Comparison of ENCODE assay signal across 1 cellular context in the genomic region with DNA sequence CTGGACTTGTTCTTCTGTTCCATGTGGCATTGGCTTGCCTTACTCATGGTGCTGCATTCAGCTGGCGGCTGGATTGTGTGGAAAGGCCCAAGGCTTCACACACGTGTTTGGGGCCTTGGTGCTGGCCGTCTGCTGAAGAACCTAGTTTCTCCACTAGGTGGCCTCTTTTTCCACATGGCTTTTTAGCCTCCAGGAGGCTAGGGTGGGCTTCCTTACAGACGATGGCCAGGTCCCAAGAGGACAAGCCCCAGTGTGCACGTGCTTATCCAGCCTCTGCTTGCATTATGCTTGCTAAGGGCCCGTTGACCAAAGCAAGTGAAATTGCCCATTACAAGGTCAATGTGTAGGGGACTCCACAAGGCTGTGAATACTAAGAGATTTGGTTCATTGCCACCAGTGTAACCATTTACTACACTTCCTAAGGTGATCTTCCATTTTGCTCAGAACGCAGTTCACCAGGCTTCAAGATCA.
A peak's percentile ranks its signal among the peaks of the same experiment; 100 is the strongest.
TF ChIP-seq lines count a peak whose summit lies in the region.

No MANE protein-coding gene starts in this region.

TF ChIP-seq in K562, 482 proteins besides CTCF, POLR2A, EP300 and RAD21 (continued from another document and continues in another):
- TF ChIP-seq, protein P1, sequence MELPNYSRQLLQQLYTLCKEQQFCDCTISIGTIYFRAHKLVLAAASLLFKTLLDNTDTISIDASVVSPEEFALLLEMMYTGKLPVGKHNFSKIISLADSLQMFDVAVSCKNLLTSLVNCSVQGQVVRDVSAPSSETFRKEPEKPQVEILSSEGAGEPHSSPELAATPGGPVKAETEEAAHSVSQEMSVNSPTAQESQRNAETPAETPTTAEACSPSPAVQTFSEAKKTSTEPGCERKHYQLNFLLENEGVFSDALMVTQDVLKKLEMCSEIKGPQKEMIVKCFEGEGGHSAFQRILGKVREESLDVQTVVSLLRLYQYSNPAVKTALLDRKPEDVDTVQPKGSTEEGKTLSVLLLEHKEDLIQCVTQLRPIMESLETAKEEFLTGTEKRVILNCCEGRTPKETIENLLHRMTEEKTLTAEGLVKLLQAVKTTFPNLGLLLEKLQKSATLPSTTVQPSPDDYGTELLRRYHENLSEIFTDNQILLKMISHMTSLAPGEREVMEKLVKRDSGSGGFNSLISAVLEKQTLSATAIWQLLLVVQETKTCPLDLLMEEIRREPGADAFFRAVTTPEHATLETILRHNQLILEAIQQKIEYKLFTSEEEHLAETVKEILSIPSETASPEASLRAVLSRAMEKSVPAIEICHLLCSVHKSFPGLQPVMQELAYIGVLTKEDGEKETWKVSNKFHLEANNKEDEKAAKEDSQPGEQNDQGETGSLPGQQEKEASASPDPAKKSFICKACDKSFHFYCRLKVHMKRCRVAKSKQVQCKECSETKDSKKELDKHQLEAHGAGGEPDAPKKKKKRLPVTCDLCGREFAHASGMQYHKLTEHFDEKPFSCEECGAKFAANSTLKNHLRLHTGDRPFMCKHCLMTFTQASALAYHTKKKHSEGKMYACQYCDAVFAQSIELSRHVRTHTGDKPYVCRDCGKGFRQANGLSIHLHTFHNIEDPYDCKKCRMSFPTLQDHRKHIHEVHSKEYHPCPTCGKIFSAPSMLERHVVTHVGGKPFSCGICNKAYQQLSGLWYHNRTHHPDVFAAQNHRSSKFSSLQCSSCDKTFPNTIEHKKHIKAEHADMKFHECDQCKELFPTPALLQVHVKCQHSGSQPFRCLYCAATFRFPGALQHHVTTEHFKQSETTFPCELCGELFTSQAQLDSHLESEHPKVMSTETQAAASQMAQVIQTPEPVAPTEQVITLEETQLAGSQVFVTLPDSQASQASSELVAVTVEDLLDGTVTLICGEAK (IDR thresholded peaks at IDR 0.05), result no peak
- TF ChIP-seq, protein P1 (CRISPR knock-in tag; IDR thresholded peaks at IDR 0.05), result no peak
- TF ChIP-seq CBX2 (IDR thresholded peaks at IDR 0.05; ENCODE audit: insufficient read depth, low read length, poor library complexity, severe bottlenecking), result no peak
- no peak for TF ChIP-seq BCOR (IDR thresholded peaks at IDR 0.05)
- TF ChIP-seq L3MBTL2 (IDR thresholded peaks at IDR 0.05), result peak; percentile 85
- TF ChIP-seq MXI1 (IDR thresholded peaks at IDR 0.05; ENCODE audit: low read depth, low read length), result no peak
- TF ChIP-seq, protein P2, sequence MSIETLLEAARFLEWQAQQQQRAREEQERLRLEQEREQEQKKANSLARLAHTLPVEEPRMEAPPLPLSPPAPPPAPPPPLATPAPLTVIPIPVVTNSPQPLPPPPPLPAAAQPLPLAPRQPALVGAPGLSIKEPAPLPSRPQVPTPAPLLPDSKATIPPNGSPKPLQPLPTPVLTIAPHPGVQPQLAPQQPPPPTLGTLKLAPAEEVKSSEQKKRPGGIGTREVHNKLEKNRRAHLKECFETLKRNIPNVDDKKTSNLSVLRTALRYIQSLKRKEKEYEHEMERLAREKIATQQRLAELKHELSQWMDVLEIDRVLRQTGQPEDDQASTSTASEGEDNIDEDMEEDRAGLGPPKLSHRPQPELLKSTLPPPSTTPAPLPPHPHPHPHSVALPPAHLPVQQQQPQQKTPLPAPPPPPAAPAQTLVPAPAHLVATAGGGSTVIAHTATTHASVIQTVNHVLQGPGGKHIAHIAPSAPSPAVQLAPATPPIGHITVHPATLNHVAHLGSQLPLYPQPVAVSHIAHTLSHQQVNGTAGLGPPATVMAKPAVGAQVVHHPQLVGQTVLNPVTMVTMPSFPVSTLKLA (conservative IDR thresholded peaks at IDR 0.05), result peak; percentile 26 to 47; a peak in 2 of 4 replicates
- TF ChIP-seq, protein P3, sequence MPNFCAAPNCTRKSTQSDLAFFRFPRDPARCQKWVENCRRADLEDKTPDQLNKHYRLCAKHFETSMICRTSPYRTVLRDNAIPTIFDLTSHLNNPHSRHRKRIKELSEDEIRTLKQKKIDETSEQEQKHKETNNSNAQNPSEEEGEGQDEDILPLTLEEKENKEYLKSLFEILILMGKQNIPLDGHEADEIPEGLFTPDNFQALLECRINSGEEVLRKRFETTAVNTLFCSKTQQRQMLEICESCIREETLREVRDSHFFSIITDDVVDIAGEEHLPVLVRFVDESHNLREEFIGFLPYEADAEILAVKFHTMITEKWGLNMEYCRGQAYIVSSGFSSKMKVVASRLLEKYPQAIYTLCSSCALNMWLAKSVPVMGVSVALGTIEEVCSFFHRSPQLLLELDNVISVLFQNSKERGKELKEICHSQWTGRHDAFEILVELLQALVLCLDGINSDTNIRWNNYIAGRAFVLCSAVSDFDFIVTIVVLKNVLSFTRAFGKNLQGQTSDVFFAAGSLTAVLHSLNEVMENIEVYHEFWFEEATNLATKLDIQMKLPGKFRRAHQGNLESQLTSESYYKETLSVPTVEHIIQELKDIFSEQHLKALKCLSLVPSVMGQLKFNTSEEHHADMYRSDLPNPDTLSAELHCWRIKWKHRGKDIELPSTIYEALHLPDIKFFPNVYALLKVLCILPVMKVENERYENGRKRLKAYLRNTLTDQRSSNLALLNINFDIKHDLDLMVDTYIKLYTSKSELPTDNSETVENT (CRISPR knock-in tag; IDR thresholded peaks at IDR 0.05), result no peak
- TF ChIP-seq PHF21A (IDR thresholded peaks at IDR 0.05; ENCODE audit: borderline replicate concordance, low read depth), result no peak
- TF ChIP-seq HIVEP1 (CRISPR knock-in tag; IDR thresholded peaks at IDR 0.05), result no peak
- TF ChIP-seq XRCC5 (IDR thresholded peaks at IDR 0.05; ENCODE audit: low read depth, low read length), result peak; percentile 55; the same call in 1 of the 2 replicates
- TF ChIP-seq JUND (IDR thresholded peaks at IDR 0.05; ENCODE audit: borderline replicate concordance, low read depth, low read length), result no peak
- TF ChIP-seq JUND (tag; IDR thresholded peaks at IDR 0.05; ENCODE audit: borderline replicate concordance, low read depth, low read length), result 0 out of 3 replicates have a peak, but pooled peaks have one; percentile 31
- TF ChIP-seq, protein P4, sequence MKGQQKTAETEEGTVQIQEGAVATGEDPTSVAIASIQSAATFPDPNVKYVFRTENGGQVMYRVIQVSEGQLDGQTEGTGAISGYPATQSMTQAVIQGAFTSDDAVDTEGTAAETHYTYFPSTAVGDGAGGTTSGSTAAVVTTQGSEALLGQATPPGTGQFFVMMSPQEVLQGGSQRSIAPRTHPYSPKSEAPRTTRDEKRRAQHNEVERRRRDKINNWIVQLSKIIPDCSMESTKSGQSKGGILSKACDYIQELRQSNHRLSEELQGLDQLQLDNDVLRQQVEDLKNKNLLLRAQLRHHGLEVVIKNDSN (CRISPR knock-in tag; IDR thresholded peaks at IDR 0.05), result no peak
- no peak for TF ChIP-seq FOXJ2 (tag; IDR thresholded peaks at IDR 0.05)
- TF ChIP-seq, protein P5, sequence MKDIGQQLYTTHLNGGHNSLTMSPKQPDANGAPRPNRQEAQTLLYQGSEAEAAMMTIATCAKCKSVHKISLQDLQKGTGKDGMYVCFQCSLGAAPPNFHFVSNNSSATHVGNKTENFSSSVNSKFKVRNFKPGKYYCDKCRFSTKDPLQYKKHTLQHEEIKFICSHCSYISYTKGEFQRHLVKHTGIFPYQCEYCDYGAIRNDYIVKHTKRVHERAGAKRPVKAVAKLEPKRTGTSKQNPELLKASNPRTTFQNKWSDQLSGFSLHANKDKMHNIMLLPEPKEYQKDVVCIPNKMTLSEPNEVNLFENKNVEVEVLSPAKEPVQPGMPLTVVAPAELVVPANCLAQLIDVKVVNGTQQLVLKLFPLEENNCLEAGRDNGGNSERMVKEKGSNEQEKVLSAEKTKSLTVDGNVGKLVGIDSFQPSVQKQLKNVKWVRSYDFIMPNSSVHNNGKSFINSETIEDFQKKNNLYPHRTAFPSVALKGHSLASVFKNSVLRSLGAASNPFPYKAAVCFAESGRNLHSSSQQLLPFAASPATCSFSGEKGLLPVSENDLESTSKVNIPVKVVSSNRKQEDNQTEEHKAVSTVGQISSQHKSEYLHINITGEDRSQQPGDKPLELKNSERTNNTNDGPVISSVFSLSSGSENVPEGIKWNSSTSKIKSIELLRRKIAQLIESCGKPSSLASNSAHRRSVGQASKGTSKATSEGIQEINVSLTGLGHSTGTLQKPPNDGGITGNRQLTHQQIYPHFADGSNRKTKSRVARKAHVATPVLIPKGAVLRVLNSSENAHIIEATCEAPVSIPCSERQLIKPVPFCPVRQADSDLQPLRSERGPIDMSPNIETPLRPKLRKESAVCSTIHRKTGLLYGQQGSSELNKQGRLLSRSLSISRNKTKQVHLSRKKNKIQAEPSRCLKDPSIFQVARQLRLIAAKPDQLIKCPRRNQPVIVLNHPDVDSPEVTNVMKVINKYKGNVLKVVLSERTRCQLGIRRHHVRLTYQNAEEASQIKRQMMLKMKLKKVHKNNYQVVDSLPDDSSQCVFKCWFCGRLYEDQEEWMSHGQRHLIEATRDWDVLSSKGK (CRISPR knock-in tag; IDR thresholded peaks at IDR 0.05), result no peak
- no peak for TF ChIP-seq GATAD2A (IDR thresholded peaks at IDR 0.05)
- TF ChIP-seq, protein P6, sequence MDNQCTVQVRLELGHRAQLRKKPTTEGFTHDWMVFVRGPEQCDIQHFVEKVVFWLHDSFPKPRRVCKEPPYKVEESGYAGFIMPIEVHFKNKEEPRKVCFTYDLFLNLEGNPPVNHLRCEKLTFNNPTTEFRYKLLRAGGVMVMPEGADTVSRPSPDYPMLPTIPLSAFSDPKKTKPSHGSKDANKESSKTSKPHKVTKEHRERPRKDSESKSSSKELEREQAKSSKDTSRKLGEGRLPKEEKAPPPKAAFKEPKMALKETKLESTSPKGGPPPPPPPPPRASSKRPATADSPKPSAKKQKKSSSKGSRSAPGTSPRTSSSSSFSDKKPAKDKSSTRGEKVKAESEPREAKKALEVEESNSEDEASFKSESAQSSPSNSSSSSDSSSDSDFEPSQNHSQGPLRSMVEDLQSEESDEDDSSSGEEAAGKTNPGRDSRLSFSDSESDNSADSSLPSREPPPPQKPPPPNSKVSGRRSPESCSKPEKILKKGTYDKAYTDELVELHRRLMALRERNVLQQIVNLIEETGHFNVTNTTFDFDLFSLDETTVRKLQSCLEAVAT (IDR thresholded peaks at IDR 0.05), result no peak
- TF ChIP-seq ZNF561 (CRISPR knock-in tag; conservative IDR thresholded peaks at IDR 0.05), result no peak
- no peak for TF ChIP-seq SMARCA4 (IDR thresholded peaks at IDR 0.05)
- TF ChIP-seq ARID2 (IDR thresholded peaks at IDR 0.05), result no peak
- TF ChIP-seq SMC3 (conservative IDR thresholded peaks at IDR 0.05; ENCODE audit: insufficient read depth, low read depth, low read length), result 0 out of 2 replicates have a peak, but pooled peaks have one; percentile 14
- TF ChIP-seq ZNF23 (CRISPR knock-in tag; IDR thresholded peaks at IDR 0.05), result no peak
- TF ChIP-seq SIRT6 (IDR thresholded peaks at IDR 0.05; ENCODE audit: low read depth, low read length), result no peak
- TF ChIP-seq BACH1 (tag; IDR thresholded peaks at IDR 0.05), result no peak
- TF ChIP-seq CBX5 (IDR thresholded peaks at IDR 0.05; ENCODE audit: borderline replicate concordance, low read depth), result no peak
- TF ChIP-seq MEF2D (tag; conservative IDR thresholded peaks at IDR 0.05; ENCODE audit: low read depth), result no peak
- TF ChIP-seq CEBPB (tag; IDR thresholded peaks at IDR 0.05), result no peak
- no peak for TF ChIP-seq ZKSCAN8 (CRISPR knock-in tag; IDR thresholded peaks at IDR 0.05)
- TF ChIP-seq, protein P7, sequence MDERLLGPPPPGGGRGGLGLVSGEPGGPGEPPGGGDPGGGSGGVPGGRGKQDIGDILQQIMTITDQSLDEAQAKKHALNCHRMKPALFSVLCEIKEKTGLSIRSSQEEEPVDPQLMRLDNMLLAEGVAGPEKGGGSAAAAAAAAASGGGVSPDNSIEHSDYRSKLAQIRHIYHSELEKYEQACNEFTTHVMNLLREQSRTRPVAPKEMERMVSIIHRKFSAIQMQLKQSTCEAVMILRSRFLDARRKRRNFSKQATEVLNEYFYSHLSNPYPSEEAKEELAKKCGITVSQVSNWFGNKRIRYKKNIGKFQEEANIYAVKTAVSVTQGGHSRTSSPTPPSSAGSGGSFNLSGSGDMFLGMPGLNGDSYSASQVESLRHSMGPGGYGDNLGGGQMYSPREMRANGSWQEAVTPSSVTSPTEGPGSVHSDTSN (CRISPR knock-in tag; IDR thresholded peaks at IDR 0.05; ENCODE audit: low read depth), result no peak
- TF ChIP-seq, protein P7 (tag; conservative IDR thresholded peaks at IDR 0.05; ENCODE audit: low read depth), result no peak
- TF ChIP-seq NR4A1 (CRISPR knock-in tag; IDR thresholded peaks at IDR 0.05), result no peak
- no peak for TF ChIP-seq NR4A1 (tag; IDR thresholded peaks at IDR 0.05)
- no peak for TF ChIP-seq ARID1B (IDR thresholded peaks at IDR 0.05)
- TF ChIP-seq ZBTB7A (IDR thresholded peaks at IDR 0.05; ENCODE audit: borderline replicate concordance, control insufficient read depth, low read depth, low read length), result peak; percentile 70
- peak; percentile 15 for TF ChIP-seq TBP (optimal IDR thresholded peaks at IDR 0.05; ENCODE audit: low read depth, low read length)
- TF ChIP-seq DACH1 (IDR thresholded peaks at IDR 0.05; ENCODE audit: partially characterized antibody), result no peak
- TF ChIP-seq NR2F6 (CRISPR knock-in tag; IDR thresholded peaks at IDR 0.05), result no peak
